In the genomic region with DNA sequence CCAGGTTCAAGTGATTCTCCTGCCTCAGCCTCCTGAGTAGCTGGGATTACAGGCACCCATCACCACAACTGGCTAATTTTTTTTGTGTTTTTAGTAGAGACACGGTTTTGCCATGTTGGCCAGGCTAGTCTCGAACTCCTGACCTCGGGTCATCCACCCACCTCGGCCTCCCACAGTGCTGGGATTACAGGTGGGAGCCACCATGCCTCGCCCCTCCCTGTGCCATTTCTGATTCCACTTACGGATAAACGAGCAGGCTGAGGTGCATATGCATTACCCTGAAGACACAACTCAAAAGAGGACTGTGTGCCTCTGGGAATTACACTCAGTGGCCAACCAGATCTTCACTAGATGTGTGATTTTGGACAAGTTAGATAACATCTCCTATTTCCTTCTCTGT, we compare ENCODE assay signal across 7 cellular contexts. TPM values are rescaled to one million over a fixed set of nuclear protein-coding genes. Genes with fewer than 3 reads are reported as not detected.
"Had no signal": no experiment of that assay in that cellular context is flagged by ENCODE, and none has a peak within 500 bp of the region (broad histone marks: within the 10 kb centered on the region; RNA-seq: fewer than 3 reads in every experiment).

No MANE protein-coding gene starts in this region.

RNA-seq across cellular contexts. Expression of gene EMX2, which starts 35.5 kb away (rescaled TPM):
- total RNA-seq: chondrocyte, colonic mucosa, dermis microvascular lymphatic vessel endothelial cell, endothelial cell of umbilical vein, esophagus mucosa, fibroblast of lung, glomerular endothelial cell had no signal
- polyA plus RNA-seq: endothelial cell of umbilical vein, fibroblast of lung had no signal
